In the genomic region with DNA sequence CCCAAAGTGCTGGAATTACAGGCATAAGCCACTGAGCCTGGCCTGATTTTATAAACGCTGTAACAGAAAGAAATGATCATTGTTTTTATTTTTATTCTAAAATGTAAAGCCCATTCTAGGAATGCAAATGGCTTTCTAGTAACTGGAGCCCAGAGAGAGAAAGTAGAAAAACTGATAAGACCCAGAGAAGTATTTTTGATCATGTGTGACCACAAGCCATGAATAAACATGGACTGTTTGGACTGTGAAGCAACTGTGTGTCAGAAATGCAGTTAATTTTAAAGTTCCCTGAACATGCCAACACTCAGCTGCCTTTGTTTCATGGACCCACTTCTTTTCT, we compare ENCODE assay signal across 11 cellular contexts. TPM values are rescaled to one million over a fixed set of nuclear protein-coding genes. Genes with fewer than 3 reads are reported as not detected.
DNase-seq lines count a peak whose midpoint lies in the region; ATAC-seq, FAIRE-seq and TF ChIP-seq lines count a peak whose summit lies in the region.
"Had no signal": no experiment of that assay in that cellular context is flagged by ENCODE, and none has a peak within 500 bp of the region (broad histone marks: within the 10 kb centered on the region; RNA-seq: fewer than 3 reads in every experiment).

No MANE protein-coding gene starts in this region.

- H4K20me1 ChIP-seq in BLaER1: no peaks in the 10 kb centered on the region
- H4K20me1 ChIP-seq in PC-3 (ENCODE audit: low read length): no peaks in the 10 kb centered on the region
- no peaks in the 10 kb centered on the region for H4K20me1 ChIP-seq in endothelial cell of umbilical vein (replicated peaks; ENCODE audit: control insufficient read depth, extremely low read depth, insufficient read depth, low read length)

- TF ChIP-seq POLR2A in endothelial cell of umbilical vein (IDR thresholded peaks at IDR 0.05; ENCODE audit: low read depth, low read length): no peak

- intact Hi-C loops in PC-3 (cut with micrococcal nuclease): no loop called here
- intact Hi-C loops in endothelial cell of umbilical vein (cut with micrococcal nuclease): loop anchor here (1.0 kb wide), 4 partner anchors 13 to 40 kb away; a partner anchor contains a TSS
- intact Hi-C loops in sciatic nerve (cut with DNase I): no loop called here

- H3K9me2 ChIP-seq in PC-3 (replicated peaks; ENCODE audit: low read length): no peaks in the 10 kb centered on the region

- no peak for DNase-seq in PC-3
- DNase-seq in endothelial cell of umbilical vein (ENCODE audit: low read depth, low spot score): no peak
- no peak for DNase-seq in sciatic nerve (ENCODE audit: low spot score)
- no peak for DNase-seq in frontal cortex (ENCODE audit: low spot score in 2 of 2)
- DNase-seq in stimulated activated CD8-positive, alpha-beta memory T cell treated with anti-CD3 and anti-CD28 coated beads, Interleukin-4, amount 100 ng/mL, for 48 hours: no peak
- no peak for DNase-seq in NCI-H510A (lab: John Stamatoyannopoulos, UW)
- DNase-seq: stimulated activated CD4-positive, alpha-beta T cell treated with anti-CD3 and anti-CD28 coated beads, Interleukin-15, amount 100 ng/mL, for 24 hours had no signal

- H3F3A ChIP-seq in PC-3 (ENCODE audit: low read length, unreplicated experiment): no peaks in the 10 kb centered on the region

- CTCF ChIA-PET in PC-3 (lab: Charles Lee): no interaction called here
- CTCF ChIA-PET in endothelial cell of umbilical vein (lab: Charles Lee): interaction anchor here (0.9 to 2.4 kb wide), 8 partner anchors 8 to 147 kb away, joined by 3 to 14 read pairs (median 4); a partner anchor contains a TSS

- no peak for FAIRE-seq in endothelial cell of umbilical vein (lab: Jason Lieb, UNC)
- FAIRE-seq in frontal cortex (lab: Jason Lieb, UNC): no peak
- FAIRE-seq: GM18507 had no signal

- H3K79me2 ChIP-seq in PC-3 (ENCODE audit: low read length): no peaks in the 10 kb centered on the region
- H3K79me2 ChIP-seq in endothelial cell of umbilical vein (ENCODE audit: control insufficient read depth, insufficient read depth, low read length): peaks cover 3% of the 10 kb centered on the region

- no peak overlapping the region for H2AFZ ChIP-seq in PC-3 (ENCODE audit: low read length)
- H2AFZ ChIP-seq in endothelial cell of umbilical vein (ENCODE audit: low read depth, low read length): no peak overlapping the region

- TF ChIP-seq CTCF in PC-3 (conservative IDR thresholded peaks at IDR 0.05; ENCODE audit: low read depth, low read length): no peak
- no peak for TF ChIP-seq CTCF in endothelial cell of umbilical vein (IDR thresholded peaks at IDR 0.05; ENCODE audit: extremely low read depth in 1 of 2, insufficient read depth in 1 of 2, low read depth in 1 of 2, low read length in 2 of 2)

- H3K27me3 ChIP-seq in BLaER1 (no peaks in the 10 kb centered on the region), PC-3 (ENCODE audit: low read length) (no peaks in the 10 kb centered on the region), endothelial cell of umbilical vein (ENCODE audit: control insufficient read depth in 2 of 2, insufficient read depth in 2 of 2, low read length in 2 of 2) (no peaks in the 10 kb centered on the region)
- H3K27me3 ChIP-seq: BE2C had no signal

- H3K9ac ChIP-seq in BLaER1: no peak overlapping the region; the same call in 1 of the 2 replicates
- H3K9ac ChIP-seq in PC-3 (ENCODE audit: low read length): no peak overlapping the region
- no peak overlapping the region for H3K9ac ChIP-seq in endothelial cell of umbilical vein (replicated peaks; ENCODE audit: extremely low read depth, insufficient read depth, low read length)

- H3K27ac ChIP-seq in BLaER1: peak overlapping the region; percentile 48
- no peak overlapping the region for H3K27ac ChIP-seq in PC-3 (ENCODE audit: low read length)
- H3K27ac ChIP-seq in endothelial cell of umbilical vein (ENCODE audit: insufficient read depth, low read depth, low read length): peak overlapping the region; percentile 44

- 0 out of 2 replicates have a peak, but pooled peaks cover 1% of the 10 kb centered on the region for H3K36me3 ChIP-seq in BLaER1
- no peaks in the 10 kb centered on the region for H3K36me3 ChIP-seq in PC-3 (ENCODE audit: low read depth, low read length)
- no peaks in the 10 kb centered on the region for H3K36me3 ChIP-seq in endothelial cell of umbilical vein (ENCODE audit: control insufficient read depth in 2 of 2, extremely low read depth in 1 of 2, insufficient read depth in 2 of 2, low read length in 2 of 2)
- H3K36me3 ChIP-seq: BE2C had no signal

- dilution Hi-C loops in endothelial cell of umbilical vein (cut with MboI; ENCODE audit: extremely low pct_ligation_motif_present, low sequenced_read_pairs): no loop called here

- H3K4me2 ChIP-seq in BLaER1: peak overlapping the region; percentile 73
- H3K4me2 ChIP-seq in PC-3 (ENCODE audit: low read length): no peak overlapping the region
- H3K4me2 ChIP-seq in endothelial cell of umbilical vein (ENCODE audit: insufficient read depth, low read length): no peak overlapping the region

- ATAC-seq in PC-3 (peak; percentile 39; the same call in 1 of the 2 replicates), sciatic nerve (peak; percentile 24), HG02852 (IDR thresholded peaks at IDR 0.05; ENCODE audit: unreplicated experiment) (no peak)

- BruUV-seq in PC-3 (replicated peaks; lab: Mats Ljungman, UMichigan) (no TSS peak), endothelial cell of umbilical vein (replicated peaks; lab: Mats Ljungman, UMichigan) (no TSS peak)

- POLR2A ChIA-PET in PC-3 (lab: Charles Lee; ENCODE audit: unreplicated experiment): no interaction called here
- POLR2A ChIA-PET in endothelial cell of umbilical vein (lab: Charles Lee): no interaction called here

- no peaks in the 10 kb centered on the region for H3K9me1 ChIP-seq in endothelial cell of umbilical vein (replicated peaks; ENCODE audit: control insufficient read depth, extremely low read depth, insufficient read depth, low read length)

- no peaks in the 10 kb centered on the region for H3K9me3 ChIP-seq in BLaER1
- H3K9me3 ChIP-seq in PC-3 (ENCODE audit: low read length): no peaks in the 10 kb centered on the region
- no peaks in the 10 kb centered on the region for H3K9me3 ChIP-seq in endothelial cell of umbilical vein (replicated peaks; ENCODE audit: control insufficient read depth, insufficient read depth, low read length)
- H3K9me3 ChIP-seq: BE2C had no signal

- H3K4me1 ChIP-seq in BLaER1: peaks cover 37% of the 10 kb centered on the region
- peaks cover 7% of the 10 kb centered on the region for H3K4me1 ChIP-seq in PC-3 (ENCODE audit: insufficient read depth, low read length)
- peaks cover 24% of the 10 kb centered on the region for H3K4me1 ChIP-seq in endothelial cell of umbilical vein (ENCODE audit: control insufficient read depth, extremely low read depth, insufficient read depth, low read length)
- H3K4me1 ChIP-seq: BE2C had no signal

- no peak overlapping the region for H3K4me3 ChIP-seq in BLaER1
- H3K4me3 ChIP-seq in PC-3 (ENCODE audit: low read length): no peak overlapping the region
- H3K4me3 ChIP-seq in endothelial cell of umbilical vein (replicated peaks in 1 of 3; ENCODE audit: insufficient read depth in 1 of 3, low read depth in 1 of 3, low read length in 3 of 3): no peak overlapping the region

TF ChIP-seq in endothelial cell of umbilical vein, 7 proteins besides CTCF, POLR2A, EP300 and RAD21:
- TF ChIP-seq POLR2AphosphoS5 (IDR thresholded peaks at IDR 0.05; ENCODE audit: insufficient read depth, low read depth, low read length) (no peak), MYC (IDR thresholded peaks at IDR 0.05; ENCODE audit: low read depth, low read length) (no peak), JUN (IDR thresholded peaks at IDR 0.05; ENCODE audit: borderline replicate concordance, insufficient read depth, insufficient read length, low read depth) (no peak), EZH2 (IDR thresholded peaks at IDR 0.05; ENCODE audit: borderline replicate concordance, low read depth, low read length, severe bottlenecking) (no peak), FOS (IDR thresholded peaks at IDR 0.05; ENCODE audit: borderline replicate concordance, insufficient read depth, low read length) (no peak), GATA2 (IDR thresholded peaks at IDR 0.05; ENCODE audit: insufficient read depth, insufficient read length, low read depth, low read length) (no peak)
- TF ChIP-seq, protein P1, sequence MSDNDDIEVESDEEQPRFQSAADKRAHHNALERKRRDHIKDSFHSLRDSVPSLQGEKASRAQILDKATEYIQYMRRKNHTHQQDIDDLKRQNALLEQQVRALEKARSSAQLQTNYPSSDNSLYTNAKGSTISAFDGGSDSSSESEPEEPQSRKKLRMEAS (IDR thresholded peaks at IDR 0.05; ENCODE audit: insufficient read depth, insufficient read length): no peak

RNA-seq across cellular contexts. Expression of a gene that starts 39.7 kb away (rescaled TPM):
- total RNA-seq in PC-3 (2014; rRNA removed): 37.1 and 38.9 TPM in 2 replicates
- 39.6 and 45.1 TPM in 2 replicates for total RNA-seq in endothelial cell of umbilical vein
- 25.7 and 28.4 TPM in 2 replicates for polyA plus RNA-seq in endothelial cell of umbilical vein
- polyA plus RNA-seq in endothelial cell of umbilical vein (2011; cell fraction: cytosol; rRNA removed): 39.1 and 42.6 TPM in 2 replicates
- polyA plus RNA-seq in endothelial cell of umbilical vein (2011; cell fraction: nucleus; rRNA removed): 25.2 and 32.6 TPM in 2 replicates
- 32.2 and 54.6 TPM in 2 replicates for polyA plus RNA-seq in endothelial cell of umbilical vein (2012)
- polyA minus RNA-seq in endothelial cell of umbilical vein: 34.9 and 39.8 TPM in 2 replicates
- 12.0 TPM for polyA minus RNA-seq in endothelial cell of umbilical vein (2011; cell fraction: cytosol; rRNA and poly(A)+ RNA removed)
- polyA minus RNA-seq in endothelial cell of umbilical vein (2011; cell fraction: nucleus; rRNA and poly(A)+ RNA removed): 37.8 and 43.4 TPM in 2 replicates
- 30.7 TPM for total RNA-seq in sciatic nerve
- total RNA-seq in frontal cortex: 27.7 TPM
